ENCODE assay signal across 12 cellular contexts in genomic region chr10:79128923-79129305, GRCh38.
A peak's percentile ranks its signal among the peaks of the same experiment; 100 is the strongest.
DNase-seq lines count a peak whose midpoint lies in the region; ATAC-seq and TF ChIP-seq lines count a peak whose summit lies in the region.
"Had no signal": no experiment of that assay in that cellular context is flagged by ENCODE, and none has a peak within 500 bp of the region (broad histone marks: within the 10 kb centered on the region; RNA-seq: fewer than 3 reads in every experiment).

No MANE protein-coding gene starts in this region.

- DNase-seq in BE2C: peak; percentile 36
- DNase-seq in adrenal gland: no peak
- DNase-seq in naive thymus-derived CD8-positive, alpha-beta T cell: no peak
- DNase-seq in activated CD4-positive, alpha-beta T cell treated with anti-CD3 and anti-CD28 coated beads for 36 hours: no peak
- DNase-seq in posterior cingulate gyrus: no peak
- no peak for DNase-seq in activated naive CD4-positive, alpha-beta T cell (lab: John Stamatoyannopoulos, UW)
- no peak for DNase-seq in NOMO-1 (lab: John Stamatoyannopoulos, UW; ENCODE audit: unreplicated experiment in 2 of 2)
- DNase-seq: CD4-positive, alpha-beta T cell; NCI-H1105; T-helper 1 cell had no signal

- no peak overlapping the region for H3K4me3 Mint-ChIP-seq in naive thymus-derived CD8-positive, alpha-beta T cell
- no peak overlapping the region for H3K4me3 Mint-ChIP-seq in activated CD4-positive, alpha-beta T cell treated with anti-CD3 and anti-CD28 coated beads for 36 hours
- H3K4me3 Mint-ChIP-seq: CD4-positive, alpha-beta T cell had no signal

- ATAC-seq in naive thymus-derived CD8-positive, alpha-beta T cell: no peak
- ATAC-seq in activated CD4-positive, alpha-beta T cell treated with anti-CD3 and anti-CD28 coated beads for 36 hours: no peak

- POLR2A ChIA-PET in naive thymus-derived CD8-positive, alpha-beta T cell (lab: Charles Lee): no interaction called here
- POLR2A ChIA-PET in activated CD4-positive, alpha-beta T cell treated with anti-CD3 and anti-CD28 coated beads for 36 hours (lab: Charles Lee): no interaction called here

- CTCF ChIA-PET in activated CD4-positive, alpha-beta T cell treated with anti-CD3 and anti-CD28 coated beads for 36 hours (lab: Charles Lee): interaction anchor here (0.7 kb wide), 1 partner anchor 9 kb away, joined by 3 read pairs; no protein-coding TSS in a partner anchor

- no peaks in the 10 kb centered on the region for H3K9me3 ChIP-seq in BE2C
- H3K9me3 ChIP-seq in HUES64 (ENCODE audit: insufficient read depth, low read depth, low read length): no peaks in the 10 kb centered on the region
- no peaks in the 10 kb centered on the region for H3K9me3 ChIP-seq in adrenal gland (replicated peaks in 1 of 3)
- H3K9me3 ChIP-seq: neutrophil had no signal

- H3K9me3 Mint-ChIP-seq in naive thymus-derived CD8-positive, alpha-beta T cell: no peaks in the 10 kb centered on the region
- no peaks in the 10 kb centered on the region for H3K9me3 Mint-ChIP-seq in activated CD4-positive, alpha-beta T cell treated with anti-CD3 and anti-CD28 coated beads for 36 hours (ENCODE audit: low read depth)
- H3K9me3 Mint-ChIP-seq: CD4-positive, alpha-beta T cell had no signal

- H3K9ac ChIP-seq in HUES64 (ENCODE audit: low read depth, low read length): peak overlapping the region; percentile 39; the same call in 1 of the 2 replicates

- TF ChIP-seq CTCF in BE2C (IDR thresholded peaks at IDR 0.05; ENCODE audit: low read depth, low read length): no peak
- TF ChIP-seq CTCF in adrenal gland (IDR thresholded peaks at IDR 0.05): no peak

- H3K27me3 Mint-ChIP-seq in naive thymus-derived CD8-positive, alpha-beta T cell: no peaks in the 10 kb centered on the region
- H3K27me3 Mint-ChIP-seq in activated CD4-positive, alpha-beta T cell treated with anti-CD3 and anti-CD28 coated beads for 36 hours: no peaks in the 10 kb centered on the region
- H3K27me3 Mint-ChIP-seq: CD4-positive, alpha-beta T cell had no signal

- H3K36me3 Mint-ChIP-seq in naive thymus-derived CD8-positive, alpha-beta T cell: peaks cover 0 to 2% (median 2%) of the 10 kb centered on the region in 3 donors
- H3K36me3 Mint-ChIP-seq in activated CD4-positive, alpha-beta T cell treated with anti-CD3 and anti-CD28 coated beads for 36 hours (ENCODE audit: low read depth): no peaks in the 10 kb centered on the region

- H3K36me3 ChIP-seq in BE2C (peaks cover 45% of the 10 kb centered on the region), HUES64 (ENCODE audit: insufficient read depth, low read length) (peaks cover 10% of the 10 kb centered on the region), adrenal gland (replicated peaks in 1 of 2) (peaks cover 0 to 18% of the 10 kb centered on the region in 2 donors)

- peak overlapping the region in 6 of 10 donors; percentile 22 to 71 (median 49) for H3K27ac Mint-ChIP-seq in naive thymus-derived CD8-positive, alpha-beta T cell
- H3K27ac Mint-ChIP-seq in activated CD4-positive, alpha-beta T cell treated with anti-CD3 and anti-CD28 coated beads for 36 hours: no peak overlapping the region
- H3K27ac Mint-ChIP-seq: CD4-positive, alpha-beta T cell had no signal

- no peak for TF ChIP-seq POLR2A in adrenal gland (IDR thresholded peaks at IDR 0.05)

- H3K27ac ChIP-seq in HUES64 (ENCODE audit: low read depth, low read length) (peak overlapping the region; percentile 94), adrenal gland (peak overlapping the region in 3 of 5 donors; percentile 52 to 80 (median 70))
- H3K27ac ChIP-seq: neutrophil had no signal

- 71% methylated on average over 3 of the region's 4 CpGs for whole genome bisulfite sequencing in HUES64
- WGBS in adrenal gland, 4 donors: 40 to 49% (median 44%) methylated on average over 4 of the region's 4 CpGs

- intact Hi-C loops in adrenal gland (cut with DNase I): no loop called here
- intact Hi-C loops in activated CD4-positive, alpha-beta T cell treated with anti-CD3 and anti-CD28 coated beads for 36 hours (cut with DNase I, micrococcal nuclease): no loop called here
- intact Hi-C loops in posterior cingulate gyrus (cut with DNase I): no loop called here

- H3K27me3 ChIP-seq in BE2C (no peaks in the 10 kb centered on the region), HUES64 (ENCODE audit: insufficient read depth, low read length) (no peaks in the 10 kb centered on the region), adrenal gland (no peaks in the 10 kb centered on the region)
- H3K27me3 ChIP-seq: neutrophil had no signal

- no peak overlapping the region for H3K4me3 ChIP-seq in BE2C (ENCODE audit: low read depth, low read length)
- H3K4me3 ChIP-seq in HUES64 (ENCODE audit: low read length): no peak overlapping the region
- no peak overlapping the region for H3K4me3 ChIP-seq in adrenal gland

- H3K4me1 ChIP-seq in BE2C (peaks cover 65% of the 10 kb centered on the region), HUES64 (ENCODE audit: insufficient read depth, low read length) (peaks cover 71% of the 10 kb centered on the region), adrenal gland (replicated peaks in 1 of 2) (peaks cover 39 to 94% of the 10 kb centered on the region in 2 donors)

- H3K4me1 Mint-ChIP-seq in naive thymus-derived CD8-positive, alpha-beta T cell: peaks cover 25 to 59% (median 42%) of the 10 kb centered on the region in 4 donors
- peaks cover 2% of the 10 kb centered on the region for H3K4me1 Mint-ChIP-seq in activated CD4-positive, alpha-beta T cell treated with anti-CD3 and anti-CD28 coated beads for 36 hours
